ENCODE assay signal across 32 cellular contexts in the genomic region with DNA sequence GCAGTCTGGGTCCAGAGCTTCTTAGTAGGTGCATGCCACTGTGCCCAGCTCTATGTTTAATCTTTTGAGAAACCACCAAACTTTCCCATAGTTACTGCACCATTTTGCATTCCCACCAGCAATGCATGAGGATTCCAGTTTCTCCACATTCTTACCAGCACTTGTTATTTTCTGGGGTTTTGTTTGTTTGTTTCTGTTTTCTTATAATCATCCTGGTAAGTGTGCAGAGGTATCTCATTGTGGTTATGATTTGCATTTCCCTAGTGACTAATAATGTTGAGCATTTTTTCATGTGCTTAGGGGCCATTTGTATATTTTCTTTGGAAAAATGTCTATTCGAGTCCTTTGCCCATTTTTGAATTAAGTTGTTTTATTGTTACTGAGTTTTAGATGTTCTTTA. TPM values are rescaled to one million over a fixed set of nuclear protein-coding genes. Genes with fewer than 3 reads are reported as not detected.
"Had no signal": no experiment of that assay in that cellular context is flagged by ENCODE, and none has a peak within 500 bp of the region (broad histone marks: within the 10 kb centered on the region; RNA-seq: fewer than 3 reads in every experiment).

No MANE protein-coding gene starts in this region.

- H3K4me1 Mint-ChIP-seq: activated CD4-positive, alpha-beta T cell treated with anti-CD3 and anti-CD28 coated beads, Interleukin-2, amount 10 ng/mL, durations not matched to agents 24 days and 14 days; activated naive CD8-positive, alpha-beta T cell treated with anti-CD3 and anti-CD28 coated beads for 36 hours; activated T-helper 17 cell treated with anti-CD3 and anti-CD28 coated beads, Interleukin-2, amount 50 U/mL, for 72 hours; central memory CD8-positive, alpha-beta T cell had no signal

- H3K27ac Mint-ChIP-seq: activated CD4-positive, alpha-beta T cell treated with anti-CD3 and anti-CD28 coated beads, Interleukin-2, amount 10 ng/mL, durations not matched to agents 24 days and 14 days; activated CD8-positive, alpha-beta T cell treated with anti-CD3 and anti-CD28 coated beads for 36 hours; activated naive CD8-positive, alpha-beta T cell treated with anti-CD3 and anti-CD28 coated beads for 36 hours; activated T-cell treated with anti-CD3 and anti-CD28 coated beads, Interleukin-2, amount 50 U/mL, for 72 hours; activated T-helper 17 cell treated with anti-CD3 and anti-CD28 coated beads, Interleukin-2, amount 50 U/mL, for 72 hours had no signal

- H3K9me3 ChIP-seq: SJCRH30 had no signal

- H3K4me2 ChIP-seq: KMS-11 had no signal

- H3K9ac ChIP-seq: KMS-11 had no signal

- ATAC-seq: activated CD8-positive, alpha-beta T cell treated with anti-CD3 and anti-CD28 coated beads for 36 hours; activated T-cell treated with anti-CD3 and anti-CD28 coated beads, Interleukin-2, amount 50 U/mL, for 72 hours; activated T-helper 17 cell treated with anti-CD3 and anti-CD28 coated beads, Interleukin-2, amount 50 U/mL, for 72 hours; Panc1 had no signal

- H3K4me3 Mint-ChIP-seq: activated CD4-positive, alpha-beta T cell treated with anti-CD3 and anti-CD28 coated beads, Interleukin-2, amount 10 ng/mL, durations not matched to agents 24 days and 14 days; activated CD8-positive, alpha-beta T cell treated with anti-CD3 and anti-CD28 coated beads for 36 hours; activated naive CD8-positive, alpha-beta T cell treated with anti-CD3 and anti-CD28 coated beads for 36 hours; activated T-cell treated with anti-CD3 and anti-CD28 coated beads, Interleukin-2, amount 50 U/mL, for 72 hours; activated T-helper 17 cell treated with anti-CD3 and anti-CD28 coated beads, Interleukin-2, amount 50 U/mL, for 72 hours; central memory CD8-positive, alpha-beta T cell had no signal

- FAIRE-seq: TTC549 had no signal

- H3K4me3 ChIP-seq: cardiac muscle cell, SJCRH30, SK-N-MC had no signal

- H3K27ac ChIP-seq: brain microvascular endothelial cell, cardiac muscle cell, KMS-11, SJCRH30, SK-N-MC had no signal

- H3K36me3 ChIP-seq: brain microvascular endothelial cell, cardiac muscle cell, SJCRH30 had no signal

- DNase-seq: activated CD4-positive, alpha-beta T cell treated with anti-CD3 and anti-CD28 coated beads, Interleukin-2, amount 10 ng/mL, durations not matched to agents 24 days and 14 days; activated CD4-positive, alpha-beta T cell treated with anti-CD3 and anti-CD28 coated beads, Interleukin-2, amount 50 U/mL, for 4 hours; activated CD8-positive, alpha-beta T cell treated with anti-CD3 and anti-CD28 coated beads for 36 hours; activated effector memory CD4-positive, alpha-beta T cell treated with anti-CD3 and anti-CD28 coated beads, Interleukin-2, amount 50 U/mL, for 16 hours; activated naive CD4-positive, alpha-beta T cell; activated naive CD4-positive, alpha-beta T cell treated with anti-CD3 and anti-CD28 coated beads, Interleukin-2, amount 50 U/mL, for 16 hours; activated naive CD8-positive, alpha-beta T cell treated with anti-CD3 and anti-CD28 coated beads for 36 hours; activated T-cell treated with anti-CD3 and anti-CD28 coated beads, Interleukin-2, amount 50 U/mL, for 1 hour; activated T-cell treated with anti-CD3 and anti-CD28 coated beads, Interleukin-2, amount 50 U/mL, for 72 hours; amniotic stem cell; aorta; brain microvascular endothelial cell; NCI-H1105; NCI-H1417 treated with DMSO at 0.1 percent for 48 hours; NCI-H1930; NCI-H2081 treated with DMSO at 0.1 percent for 48 hours; NCI-H345; NCI-H524 treated with DMSO at 0.1 percent for 48 hours; SHP77; SJCRH30 had no signal

RNA-seq across cellular contexts. Expression of a gene that starts 11.4 kb away (rescaled TPM):
- total RNA-seq: activated CD4-positive, alpha-beta T cell treated with anti-CD3 and anti-CD28 coated beads, Interleukin-2, amount 10 ng/mL, durations not matched to agents 24 days and 14 days; activated CD8-positive, alpha-beta memory T cell treated with anti-CD3 and anti-CD28 coated beads for 36 hours; activated naive CD8-positive, alpha-beta T cell treated with anti-CD3 and anti-CD28 coated beads for 36 hours; activated T-helper 17 cell treated with anti-CD3 and anti-CD28 coated beads, Interleukin-2, amount 50 U/mL, for 72 hours; aorta; cardiac muscle cell; MCF 10A; OCI-LY7; RPMI7951; SJCRH30; T-helper 1 cell treated with Interleukin-12 subunit alpha and Interleukin-12 subunit beta and Interleukin-4 antibody, amounts not matched to agents 30 ng/mL and 1 ng/mL, for 36 hours had no signal
